Comparison of ENCODE assay signal across 1 cellular context in the genomic region with DNA sequence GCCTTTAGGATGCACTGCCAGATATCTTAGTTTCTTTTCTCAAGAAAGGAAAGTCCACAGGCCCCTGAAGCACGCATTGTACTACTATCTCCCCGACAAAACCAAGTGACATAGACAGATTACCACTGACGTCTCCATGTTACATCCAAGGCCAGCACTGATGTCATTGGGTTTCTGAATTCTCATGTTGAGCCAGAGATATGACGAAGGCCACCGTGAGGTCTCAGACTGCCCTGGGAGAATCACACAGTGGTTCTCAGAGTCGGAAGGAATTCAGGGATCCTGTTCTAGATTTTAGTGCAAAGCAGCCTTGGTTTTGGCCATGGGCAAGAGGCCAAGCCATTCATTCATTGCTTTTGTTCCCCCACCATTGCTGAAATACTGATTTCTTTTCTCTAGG.
TF ChIP-seq lines count a peak whose summit lies in the region.

No MANE protein-coding gene starts in this region.

TF ChIP-seq in SK-N-SH, 30 proteins besides CTCF, POLR2A, EP300 and RAD21 (continued from another document):
- TF ChIP-seq TEAD4 (IDR thresholded peaks at IDR 0.05; ENCODE audit: borderline replicate concordance, insufficient read depth) (no peak), GATA2 (CRISPR knock-in tag; IDR thresholded peaks at IDR 0.05) (no peak), ELF1 (IDR thresholded peaks at IDR 0.05) (no peak)
